ENCODE assay signal across 8 cellular contexts in genomic region chr1:180631197-180631765, GRCh38. TPM values are rescaled to one million over a fixed set of nuclear protein-coding genes. Genes with fewer than 3 reads are reported as not detected.
DNase-seq lines count a peak whose midpoint lies in the region; ATAC-seq and TF ChIP-seq lines count a peak whose summit lies in the region.

No MANE protein-coding gene starts in this region.

- no peak for ATAC-seq in activated naive CD4-positive, alpha-beta T cell treated with anti-CD3 and anti-CD28 coated beads, Interleukin-2, amount 50 U/mL, for 72 hours
- ATAC-seq in HG03457 (IDR thresholded peaks at IDR 0.05; ENCODE audit: unreplicated experiment) (no peak), HG02870 (IDR thresholded peaks at IDR 0.05; ENCODE audit: unreplicated experiment) (no peak)

- peaks cover 12% of the 10 kb centered on the region for H3K4me1 Mint-ChIP-seq in activated naive CD4-positive, alpha-beta T cell treated with anti-CD3 and anti-CD28 coated beads, Interleukin-2, amount 50 U/mL, for 24 hours

- TF ChIP-seq EP300 in tibial nerve (IDR thresholded peaks at IDR 0.05), result no peak

- H3K36me3 ChIP-seq in SJCRH30, result no peaks in the 10 kb centered on the region
- no peaks in the 10 kb centered on the region for H3K36me3 ChIP-seq in tibial nerve

- H3K4me1 ChIP-seq in SJCRH30, result peaks cover 7% of the 10 kb centered on the region; the same call in 1 of the 2 replicates
- H3K4me1 ChIP-seq in tibial nerve, result peaks cover 0 to 40% (median 14%) of the 10 kb centered on the region in 4 donors

- no peaks in the 10 kb centered on the region for H3K9me3 Mint-ChIP-seq in activated naive CD4-positive, alpha-beta T cell treated with anti-CD3 and anti-CD28 coated beads, Interleukin-2, amount 50 U/mL, for 24 hours
- H3K9me3 Mint-ChIP-seq in activated naive CD4-positive, alpha-beta T cell treated with anti-CD3 and anti-CD28 coated beads, Interleukin-2, amount 50 U/mL, for 72 hours, result no peaks in the 10 kb centered on the region

- peak overlapping the region; percentile 94 for H3K4me3 ChIP-seq in SJCRH30
- H3K4me3 ChIP-seq in tibial nerve, result peak overlapping the region in 1 of 4 donors; percentile 87

- no peak for DNase-seq in activated naive CD4-positive, alpha-beta T cell treated with anti-CD3 and anti-CD28 coated beads, Interleukin-2, amount 50 U/mL, for 72 hours (ENCODE audit: low spot score in 2 of 2)
- DNase-seq in SJCRH30 (peak in 1 of 2 experiments; percentile 5), tibial nerve (ENCODE audit: low spot score in 2 of 2) (no peak), glomerular visceral epithelial cell (ENCODE audit: extremely low spot score) (no peak)

- no peak for TF ChIP-seq CTCF in tibial nerve (IDR thresholded peaks at IDR 0.05)

- peak overlapping the region; percentile 89 for H3K4me3 Mint-ChIP-seq in activated naive CD4-positive, alpha-beta T cell treated with anti-CD3 and anti-CD28 coated beads, Interleukin-2, amount 50 U/mL, for 24 hours

- H3K27ac Mint-ChIP-seq in activated naive CD4-positive, alpha-beta T cell treated with anti-CD3 and anti-CD28 coated beads, Interleukin-2, amount 50 U/mL, for 24 hours, result peak overlapping the region; percentile 87
- H3K27ac Mint-ChIP-seq in activated naive CD4-positive, alpha-beta T cell treated with anti-CD3 and anti-CD28 coated beads, Interleukin-2, amount 50 U/mL, for 72 hours, result no peak overlapping the region

- no peaks in the 10 kb centered on the region for H3K36me3 Mint-ChIP-seq in activated naive CD4-positive, alpha-beta T cell treated with anti-CD3 and anti-CD28 coated beads, Interleukin-2, amount 50 U/mL, for 24 hours
- H3K36me3 Mint-ChIP-seq in activated naive CD4-positive, alpha-beta T cell treated with anti-CD3 and anti-CD28 coated beads, Interleukin-2, amount 50 U/mL, for 72 hours, result peaks cover 0 to 1% of the 10 kb centered on the region in 2 donors

- no peaks in the 10 kb centered on the region for H3K27me3 Mint-ChIP-seq in activated naive CD4-positive, alpha-beta T cell treated with anti-CD3 and anti-CD28 coated beads, Interleukin-2, amount 50 U/mL, for 24 hours

- TF ChIP-seq POLR2A in tibial nerve (IDR thresholded peaks at IDR 0.05), result no peak

- H3K9me3 ChIP-seq in SJCRH30 (replicated peaks) (no peaks in the 10 kb centered on the region), tibial nerve (no peaks in the 10 kb centered on the region)

- H3K27me3 ChIP-seq in SJCRH30 (no peaks in the 10 kb centered on the region), layer of hippocampus (ENCODE audit: control insufficient read depth, insufficient read depth, low read length) (no peaks in the 10 kb centered on the region), tibial nerve (no peaks in the 10 kb centered on the region)

- H3K27ac ChIP-seq in SJCRH30, result no peak overlapping the region
- peak overlapping the region; percentile 14 for H3K27ac ChIP-seq in layer of hippocampus (ENCODE audit: low read depth, low read length)
- H3K27ac ChIP-seq in tibial nerve, result peak overlapping the region in 3 of 4 donors; percentile 71 to 94 (median 90)

- 44 to 46% methylated on average over 6 of the region's 6 CpGs for WGBS in tibial nerve, 2 donors

RNA-seq across cellular contexts. Expression of gene XPR1, which starts 0.5 kb away (rescaled TPM):
- 10 to 100 TPM; 15.2 to 18.6 TPM for total RNA-seq in activated naive CD4-positive, alpha-beta T cell treated with anti-CD3 and anti-CD28 coated beads, Interleukin-2, amount 50 U/mL, for 72 hours
- 29.8 and 30.6 TPM in 2 replicates for total RNA-seq in SJCRH30 (2014; rRNA removed; shearing (Covaris generic))
- 10 to 100 TPM; 16.8 to 25.3 (median 18.8) TPM for total RNA-seq in tibial nerve
